Comparison of ENCODE assay signal across 1 cellular context in the genomic region with DNA sequence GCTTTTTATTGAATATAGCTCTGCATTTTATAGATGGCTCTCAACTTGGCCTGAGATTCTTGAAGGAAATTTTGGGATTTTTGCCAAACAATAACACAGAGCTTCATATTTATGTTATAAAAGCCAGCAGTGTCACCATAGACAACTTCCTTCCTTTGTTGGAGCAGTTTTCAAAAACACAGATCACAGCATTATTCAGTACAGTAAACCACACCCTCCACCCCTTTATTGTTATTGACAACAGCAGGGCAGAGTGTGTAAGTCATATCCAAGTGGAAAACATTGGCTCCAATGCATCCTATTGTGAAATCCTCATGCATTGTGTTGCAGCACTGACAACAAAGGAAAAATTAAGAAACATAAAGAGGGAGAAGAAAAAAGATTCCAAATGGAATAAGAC.
TF ChIP-seq lines count a peak whose summit lies in the region.

No MANE protein-coding gene starts in this region.

TF ChIP-seq in IMR-90, 13 proteins besides CTCF, POLR2A, EP300 and RAD21 (continued from another document):
- TF ChIP-seq FOS (IDR thresholded peaks at IDR 0.05; ENCODE audit: low read depth, low read length): no peak
- TF ChIP-seq CEBPB (IDR thresholded peaks at IDR 0.05; ENCODE audit: low read depth, low read length): peak; percentile 84
- TF ChIP-seq, protein P1, sequence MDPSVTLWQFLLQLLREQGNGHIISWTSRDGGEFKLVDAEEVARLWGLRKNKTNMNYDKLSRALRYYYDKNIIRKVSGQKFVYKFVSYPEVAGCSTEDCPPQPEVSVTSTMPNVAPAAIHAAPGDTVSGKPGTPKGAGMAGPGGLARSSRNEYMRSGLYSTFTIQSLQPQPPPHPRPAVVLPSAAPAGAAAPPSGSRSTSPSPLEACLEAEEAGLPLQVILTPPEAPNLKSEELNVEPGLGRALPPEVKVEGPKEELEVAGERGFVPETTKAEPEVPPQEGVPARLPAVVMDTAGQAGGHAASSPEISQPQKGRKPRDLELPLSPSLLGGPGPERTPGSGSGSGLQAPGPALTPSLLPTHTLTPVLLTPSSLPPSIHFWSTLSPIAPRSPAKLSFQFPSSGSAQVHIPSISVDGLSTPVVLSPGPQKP (IDR thresholded peaks at IDR 0.05; ENCODE audit: borderline replicate concordance, low read depth, low read length): no peak
- TF ChIP-seq MAZ (IDR thresholded peaks at IDR 0.05; ENCODE audit: borderline replicate concordance, low read depth, low read length): no peak
- TF ChIP-seq CHD1 (IDR thresholded peaks at IDR 0.05; ENCODE audit: low read depth, low read length): no peak
- TF ChIP-seq BHLHE40 (IDR thresholded peaks at IDR 0.05; ENCODE audit: low read depth, low read length): no peak
